ENCODE assay signal across 1 cellular context in the genomic region with DNA sequence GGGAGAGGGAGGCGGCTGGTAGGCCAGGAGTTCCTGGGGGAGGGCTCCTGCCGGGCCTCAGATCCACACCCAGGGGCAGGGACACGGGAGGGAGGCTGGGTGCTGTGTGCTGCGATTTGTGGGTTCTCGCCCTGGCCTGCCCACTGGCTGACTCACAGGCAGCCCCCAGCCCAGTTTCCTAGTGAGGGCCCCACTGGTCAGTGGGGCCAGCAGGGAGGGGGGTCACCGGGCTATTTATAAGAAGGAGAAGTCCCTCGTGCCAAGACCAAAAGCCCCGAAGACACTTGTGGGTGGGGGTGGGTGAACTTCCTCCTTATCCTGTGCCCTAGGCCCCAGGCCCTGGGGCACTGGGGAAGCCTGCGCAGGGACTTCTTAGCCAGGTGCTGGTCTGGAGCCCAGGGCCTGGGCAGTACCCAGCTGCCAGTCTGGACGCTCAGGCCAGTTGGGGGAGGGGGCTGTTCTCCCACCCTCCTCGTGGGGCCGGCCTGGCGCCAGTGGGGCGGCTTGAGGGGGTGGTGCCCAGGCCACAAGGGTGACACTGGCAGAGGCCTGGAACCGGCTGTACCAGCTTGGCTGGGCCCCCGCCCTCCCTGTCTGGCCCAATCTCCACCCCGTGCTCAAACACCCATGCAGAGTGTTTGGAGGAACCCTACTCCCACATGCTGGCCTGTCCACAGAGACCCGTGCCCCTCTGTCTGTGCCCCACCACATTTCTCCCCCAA.
TF ChIP-seq lines count a peak whose summit lies in the region.

No MANE protein-coding gene starts in this region.

TF ChIP-seq in HepG2, 621 proteins besides CTCF, POLR2A, EP300 and RAD21:
- TF ChIP-seq NCOA1 (CRISPR knock-in tag; IDR thresholded peaks at IDR 0.05), result no peak
- no peak for TF ChIP-seq DNMT3B (CRISPR knock-in tag; conservative IDR thresholded peaks at IDR 0.05)
- no peak for TF ChIP-seq ZNF720 (CRISPR knock-in tag; IDR thresholded peaks at IDR 0.05)
- peak; percentile 84 for TF ChIP-seq HNRNPL (IDR thresholded peaks at IDR 0.05; ENCODE audit: low read depth, low read length)
- no peak for TF ChIP-seq ADNP (CRISPR knock-in tag; IDR thresholded peaks at IDR 0.05)
- TF ChIP-seq NAIF1 (CRISPR knock-in tag; IDR thresholded peaks at IDR 0.05; ENCODE audit: borderline replicate concordance), result no peak
